In the genomic region with DNA sequence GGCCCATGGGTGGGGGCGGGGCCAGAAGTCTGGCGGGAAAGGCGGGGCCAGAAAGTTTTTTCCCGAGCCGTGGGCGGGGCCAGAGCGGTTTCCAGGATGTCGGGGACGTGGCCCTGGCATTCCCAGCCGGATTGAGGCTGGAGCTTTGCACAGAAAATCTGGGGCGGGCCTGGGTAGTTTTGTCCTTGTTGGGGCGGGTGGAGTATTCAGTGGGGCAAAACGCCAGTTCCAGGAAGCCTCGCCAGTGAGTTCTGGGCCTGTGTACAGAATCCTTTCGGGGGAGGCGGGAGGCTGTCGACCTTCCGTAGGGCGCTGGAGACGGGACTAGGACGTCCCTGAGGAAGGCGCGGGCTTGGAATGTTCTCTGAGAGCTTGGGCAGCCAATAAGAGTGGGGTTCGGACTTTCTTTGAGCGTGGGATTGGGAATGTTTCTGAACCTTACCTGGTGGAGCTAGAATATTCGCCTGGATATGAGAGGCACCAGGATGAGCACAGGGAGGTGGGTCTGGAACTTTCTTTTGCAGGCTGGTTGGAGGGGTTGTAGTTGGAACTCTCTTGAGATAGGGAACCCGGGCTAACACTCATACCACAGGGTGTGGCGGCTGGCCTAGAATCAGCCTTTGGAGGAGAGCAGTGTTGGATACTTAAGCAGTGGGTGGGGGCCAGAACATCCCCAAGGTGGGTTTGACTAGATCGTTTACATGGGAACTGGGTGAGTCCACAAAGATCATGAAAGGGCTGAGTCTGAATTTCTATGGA, we compare ENCODE assay signal across 8 cellular contexts. TPM values are rescaled to one million over a fixed set of nuclear protein-coding genes. Genes with fewer than 3 reads are reported as not detected.
DNase-seq lines count a peak whose midpoint lies in the region; ATAC-seq and TF ChIP-seq lines count a peak whose summit lies in the region.

No MANE protein-coding gene starts in this region.

- DNase-seq in PC-9, result no peak
- no peak for DNase-seq in epithelial cell of esophagus (ENCODE audit: low read depth)
- no peak for DNase-seq in neuronal stem cell (ENCODE audit: low spot score)
- no peak for DNase-seq in SK-N-DZ (ENCODE audit: low spot score)

- no peak overlapping the region for H4K8ac ChIP-seq in neuronal stem cell (ENCODE audit: low read depth, low read length)

- BruUV-seq in PC-9 (replicated peaks; lab: Mats Ljungman, UMichigan), result TSS peak; percentile 73

- H3K4ac ChIP-seq in neuronal stem cell (ENCODE audit: low read length), result no peak overlapping the region

- H2BK12ac ChIP-seq in neuronal stem cell (ENCODE audit: low read length), result no peak overlapping the region

- no peak overlapping the region for H2BK120ac ChIP-seq in neuronal stem cell (ENCODE audit: low read depth, low read length)

- peak overlapping the region; percentile 44 for H2BK5ac ChIP-seq in neuronal stem cell (ENCODE audit: low read length)

- H3K27me3 ChIP-seq in PC-9 (ENCODE audit: insufficient read depth, low read depth), result no peaks in the 10 kb centered on the region
- no peaks in the 10 kb centered on the region for H3K27me3 ChIP-seq in neuronal stem cell (ENCODE audit: control insufficient read depth in 3 of 3, insufficient read depth in 3 of 3, low read depth in 1 of 3, low read length in 3 of 3)

- H3K36me3 ChIP-seq in PC-9 (ENCODE audit: low read depth), result peaks cover 11% of the 10 kb centered on the region; the same call in 1 of the 2 replicates
- H3K36me3 ChIP-seq in neuronal stem cell (replicated peaks in 1 of 2; ENCODE audit: control insufficient read depth in 2 of 2, insufficient read depth in 2 of 2, low read length in 2 of 2), result peaks cover 33 to 39% of the 10 kb centered on the region in 2 donors

- peak overlapping the region; percentile 38 for H3K9ac ChIP-seq in neuronal stem cell (ENCODE audit: low read depth, low read length, poor library complexity)

- no peak overlapping the region for H3K14ac ChIP-seq in neuronal stem cell (ENCODE audit: low read length)

- H3K79me1 ChIP-seq in neuronal stem cell (ENCODE audit: low read depth, low read length), result peaks cover 6% of the 10 kb centered on the region

- H3K4me3 ChIP-seq in PC-9 (peak overlapping the region; percentile 68), epithelial cell of esophagus (ENCODE audit: low read length) (peak overlapping the region; percentile 63), neuronal stem cell (ENCODE audit: low read length in 2 of 2) (peak overlapping the region; percentile 54 to 74)

- peaks cover 30% of the 10 kb centered on the region for H3K79me2 ChIP-seq in PC-9 (ENCODE audit: low read depth)

- CTCF ChIA-PET in PC-9 (lab: Charles Lee), result interaction anchor here (0.9 to 1.2 kb wide), 2 partner anchors 17 to 27 kb away, joined by 3 to 6 read pairs; no protein-coding TSS in a partner anchor

- H3K4me2 ChIP-seq in PC-9 (peak overlapping the region; percentile 97), neuronal stem cell (ENCODE audit: insufficient read depth, low read length, poor library complexity, severe bottlenecking) (peak overlapping the region; percentile 96)

- peaks cover 36% of the 10 kb centered on the region for H3K4me1 ChIP-seq in PC-9 (replicated peaks; ENCODE audit: insufficient read depth)
- peaks cover 8% of the 10 kb centered on the region in 2 donors for H3K4me1 ChIP-seq in neuronal stem cell (ENCODE audit: control insufficient read depth in 2 of 2, insufficient read depth in 1 of 2, low read depth in 1 of 2, low read length in 2 of 2)

- H2AFZ ChIP-seq in PC-9 (peak overlapping the region; percentile 75), neuronal stem cell (ENCODE audit: low read length) (peak overlapping the region; percentile 79)

- ATAC-seq in HG02938 (IDR thresholded peaks at IDR 0.05; ENCODE audit: unreplicated experiment) (no peak), GM21786 (IDR thresholded peaks at IDR 0.05; ENCODE audit: unreplicated experiment) (no peak), HG02973 (IDR thresholded peaks at IDR 0.05; ENCODE audit: unreplicated experiment) (no peak)

- TF ChIP-seq CTCF in PC-9 (conservative IDR thresholded peaks at IDR 0.05), result no peak
- no peak for TF ChIP-seq CTCF in epithelial cell of esophagus (IDR thresholded peaks at IDR 0.05; ENCODE audit: insufficient read depth, low read depth, low read length, missing control alignments)

- H3K18ac ChIP-seq in neuronal stem cell (ENCODE audit: low read length), result peak overlapping the region; percentile 9

- H4K91ac ChIP-seq in neuronal stem cell (ENCODE audit: low read depth, low read length, poor library complexity), result no peak overlapping the region

- no CpG with 5 or more reads among the region's 29 CpGs for WGBS in neuronal stem cell (ENCODE audit: extremely low coverage in 2 of 2, insufficient read length in 2 of 2, insufficient replicate concordance in 1 of 2), 2 donors

- no peaks in the 10 kb centered on the region for H3K9me2 ChIP-seq in PC-9 (ENCODE audit: insufficient read depth)

- H2BK15ac ChIP-seq in neuronal stem cell (ENCODE audit: low read length), result peak overlapping the region; percentile 73

- peak overlapping the region; percentile 73 for H3K23ac ChIP-seq in neuronal stem cell (ENCODE audit: low read depth, low read length, poor library complexity)

- 0 out of 2 replicates have a peak, but pooled peaks cover 7% of the 10 kb centered on the region for H4K20me1 ChIP-seq in PC-9 (ENCODE audit: insufficient read depth)

- H3F3A ChIP-seq in PC-9 (ENCODE audit: insufficient read depth, low read depth), result peaks cover 51% of the 10 kb centered on the region

- H3K9me3 ChIP-seq in PC-9 (ENCODE audit: insufficient read depth, low read depth) (no peaks in the 10 kb centered on the region), neuronal stem cell (replicated peaks in 1 of 2; ENCODE audit: control insufficient read depth in 2 of 2, insufficient read depth in 1 of 2, low read depth in 1 of 2, low read length in 2 of 2) (peaks cover 0 to 2% of the 10 kb centered on the region in 2 donors)

- POLR2A ChIA-PET in PC-9 (lab: Charles Lee; ENCODE audit: unreplicated experiment), result interaction anchor here (0.6 to 1.7 kb wide), 4 partner anchors 17 to 466 kb away, joined by 4 to 31 read pairs (median 8); a partner anchor contains a TSS

- peak; percentile 31 for TF ChIP-seq POLR2A in GM19193 (IDR thresholded peaks at IDR 0.05; ENCODE audit: extremely low read depth, insufficient read depth, insufficient read length)

- H3K27ac ChIP-seq in PC-9, result peak overlapping the region; percentile 69
- peak overlapping the region; percentile 85 for H3K27ac ChIP-seq in neuronal stem cell (replicated peaks; ENCODE audit: low read length)

- peak overlapping the region; percentile 8 for H2AK5ac ChIP-seq in neuronal stem cell (ENCODE audit: low read depth, low read length)

- intact Hi-C loops in PC-9 (cut with micrococcal nuclease; ENCODE audit: unreplicated experiment), result loop anchor here (1.0 kb wide), 4 partner anchors 17 to 105 kb away; a partner anchor contains a TSS

RNA-seq across cellular contexts. Expression of a gene that starts 1.3 kb away (rescaled TPM):
- total RNA-seq in PC-9 (2021), result 34.7 and 37.0 TPM in 2 replicates
- 15.9 TPM for polyA plus RNA-seq in neuronal stem cell (2013, experiment 1 of 2)
- polyA plus RNA-seq in neuronal stem cell (2013, experiment 2 of 2), result 14.8 TPM
- 1.4 and 3.0 TPM in 2 replicates for polyA plus RNA-seq in SK-N-DZ (2014; cell fraction: cytosol; rRNA removed)
- 3.2 and 3.6 TPM in 2 replicates for polyA plus RNA-seq in SK-N-DZ (2014; cell fraction: nucleus; rRNA removed)

RNA-seq across cellular contexts. Expression of a gene that starts 17.1 kb away (rescaled TPM):
- 13.5 and 21.3 TPM in 2 replicates for total RNA-seq in PC-9 (2021)
- polyA plus RNA-seq in neuronal stem cell (2013, experiment 1 of 2), result 7.5 TPM
- 6.6 TPM for polyA plus RNA-seq in neuronal stem cell (2013, experiment 2 of 2)
- polyA plus RNA-seq in SK-N-DZ (2014; cell fraction: cytosol; rRNA removed), result 2.1 and 2.9 TPM in 2 replicates
- 2.4 and 7.3 TPM in 2 replicates for polyA plus RNA-seq in SK-N-DZ (2014; cell fraction: nucleus; rRNA removed)

RNA-seq across cellular contexts. Expression of a gene that starts 26.6 kb away (rescaled TPM):
- total RNA-seq in PC-9 (2021), result 18.3 and 18.8 TPM in 2 replicates
- 20.7 TPM for polyA plus RNA-seq in neuronal stem cell (2013, experiment 1 of 2)
- polyA plus RNA-seq in neuronal stem cell (2013, experiment 2 of 2), result 20.0 TPM
- polyA plus RNA-seq in SK-N-DZ (2014; cell fraction: cytosol; rRNA removed), result 5.3 and 8.5 TPM in 2 replicates
- 6.3 and 9.1 TPM in 2 replicates for polyA plus RNA-seq in SK-N-DZ (2014; cell fraction: nucleus; rRNA removed)

RNA-seq across cellular contexts. Expression of a gene that starts 52.1 kb away (rescaled TPM):
- 8.5 and 10.8 TPM in 2 replicates for total RNA-seq in PC-9 (2021)
- polyA plus RNA-seq in neuronal stem cell (2013, experiment 1 of 2), result not detected
- polyA plus RNA-seq in neuronal stem cell (2013, experiment 2 of 2), result 0.04 TPM
- polyA plus RNA-seq in SK-N-DZ (2014; cell fraction: cytosol; rRNA removed), result not detected in 2 replicates
- polyA plus RNA-seq in SK-N-DZ (2014; cell fraction: nucleus; rRNA removed), result not detected in 2 replicates
